Comparison of ENCODE assay signal across 1 cellular context in genomic region chr12:103793046-103793445, GRCh38.
TF ChIP-seq lines count a peak whose summit lies in the region.

No MANE protein-coding gene starts in this region.

TF ChIP-seq in GM23338, 12 proteins besides CTCF, POLR2A, EP300 and RAD21 (continued from another document):
- TF ChIP-seq, protein P1, sequence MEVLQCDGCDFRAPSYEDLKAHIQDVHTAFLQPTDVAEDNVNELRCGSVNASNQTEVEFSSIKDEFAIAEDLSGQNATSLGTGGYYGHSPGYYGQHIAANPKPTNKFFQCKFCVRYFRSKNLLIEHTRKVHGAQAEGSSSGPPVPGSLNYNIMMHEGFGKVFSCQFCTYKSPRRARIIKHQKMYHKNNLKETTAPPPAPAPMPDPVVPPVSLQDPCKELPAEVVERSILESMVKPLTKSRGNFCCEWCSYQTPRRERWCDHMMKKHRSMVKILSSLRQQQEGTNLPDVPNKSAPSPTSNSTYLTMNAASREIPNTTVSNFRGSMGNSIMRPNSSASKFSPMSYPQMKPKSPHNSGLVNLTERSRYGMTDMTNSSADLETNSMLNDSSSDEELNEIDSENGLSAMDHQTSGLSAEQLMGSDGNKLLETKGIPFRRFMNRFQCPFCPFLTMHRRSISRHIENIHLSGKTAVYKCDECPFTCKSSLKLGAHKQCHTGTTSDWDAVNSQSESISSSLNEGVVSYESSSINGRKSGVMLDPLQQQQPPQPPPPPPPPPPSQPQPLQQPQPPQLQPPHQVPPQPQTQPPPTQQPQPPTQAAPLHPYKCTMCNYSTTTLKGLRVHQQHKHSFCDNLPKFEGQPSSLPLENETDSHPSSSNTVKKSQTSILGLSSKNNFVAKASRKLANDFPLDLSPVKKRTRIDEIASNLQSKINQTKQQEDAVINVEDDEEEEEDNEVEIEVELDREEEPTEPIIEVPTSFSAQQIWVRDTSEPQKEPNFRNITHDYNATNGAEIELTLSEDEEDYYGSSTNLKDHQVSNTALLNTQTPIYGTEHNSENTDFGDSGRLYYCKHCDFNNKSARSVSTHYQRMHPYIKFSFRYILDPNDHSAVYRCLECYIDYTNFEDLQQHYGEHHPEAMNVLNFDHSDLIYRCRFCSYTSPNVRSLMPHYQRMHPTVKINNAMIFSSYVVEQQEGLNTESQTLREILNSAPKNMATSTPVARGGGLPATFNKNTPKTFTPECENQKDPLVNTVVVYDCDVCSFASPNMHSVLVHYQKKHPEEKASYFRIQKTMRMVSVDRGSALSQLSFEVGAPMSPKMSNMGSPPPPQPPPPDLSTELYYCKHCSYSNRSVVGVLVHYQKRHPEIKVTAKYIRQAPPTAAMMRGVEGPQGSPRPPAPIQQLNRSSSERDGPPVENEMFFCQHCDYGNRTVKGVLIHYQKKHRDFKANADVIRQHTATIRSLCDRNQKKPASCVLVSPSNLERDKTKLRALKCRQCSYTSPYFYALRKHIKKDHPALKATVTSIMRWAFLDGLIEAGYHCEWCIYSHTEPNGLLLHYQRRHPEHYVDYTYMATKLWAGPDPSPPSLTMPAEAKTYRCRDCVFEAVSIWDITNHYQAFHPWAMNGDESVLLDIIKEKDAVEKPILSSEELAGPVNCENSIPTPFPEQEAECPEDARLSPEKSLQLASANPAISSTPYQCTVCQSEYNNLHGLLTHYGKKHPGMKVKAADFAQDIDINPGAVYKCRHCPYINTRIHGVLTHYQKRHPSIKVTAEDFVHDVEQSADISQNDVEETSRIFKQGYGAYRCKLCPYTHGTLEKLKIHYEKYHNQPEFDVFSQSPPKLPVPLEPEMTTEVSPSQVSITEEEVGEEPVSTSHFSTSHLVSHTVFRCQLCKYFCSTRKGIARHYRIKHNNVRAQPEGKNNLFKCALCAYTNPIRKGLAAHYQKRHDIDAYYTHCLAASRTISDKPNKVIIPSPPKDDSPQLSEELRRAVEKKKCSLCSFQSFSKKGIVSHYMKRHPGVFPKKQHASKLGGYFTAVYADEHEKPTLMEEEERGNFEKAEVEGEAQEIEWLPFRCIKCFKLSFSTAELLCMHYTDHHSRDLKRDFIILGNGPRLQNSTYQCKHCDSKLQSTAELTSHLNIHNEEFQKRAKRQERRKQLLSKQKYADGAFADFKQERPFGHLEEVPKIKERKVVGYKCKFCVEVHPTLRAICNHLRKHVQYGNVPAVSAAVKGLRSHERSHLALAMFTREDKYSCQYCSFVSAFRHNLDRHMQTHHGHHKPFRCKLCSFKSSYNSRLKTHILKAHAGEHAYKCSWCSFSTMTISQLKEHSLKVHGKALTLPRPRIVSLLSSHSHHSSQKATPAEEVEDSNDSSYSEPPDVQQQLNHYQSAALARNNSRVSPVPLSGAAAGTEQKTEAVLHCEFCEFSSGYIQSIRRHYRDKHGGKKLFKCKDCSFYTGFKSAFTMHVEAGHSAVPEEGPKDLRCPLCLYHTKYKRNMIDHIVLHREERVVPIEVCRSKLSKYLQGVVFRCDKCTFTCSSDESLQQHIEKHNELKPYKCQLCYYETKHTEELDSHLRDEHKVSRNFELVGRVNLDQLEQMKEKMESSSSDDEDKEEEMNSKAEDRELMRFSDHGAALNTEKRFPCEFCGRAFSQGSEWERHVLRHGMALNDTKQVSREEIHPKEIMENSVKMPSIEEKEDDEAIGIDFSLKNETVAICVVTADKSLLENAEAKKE (CRISPR knock-in tag; IDR thresholded peaks at IDR 0.05) = no peak
- no peak for TF ChIP-seq NANOG (IDR thresholded peaks at IDR 0.05; ENCODE audit: borderline replicate concordance)
- TF ChIP-seq ZNF331 (CRISPR knock-in tag; IDR thresholded peaks at IDR 0.05; ENCODE audit: low read depth) = no peak
- no peak for TF ChIP-seq POLR2AphosphoS5 (IDR thresholded peaks at IDR 0.05; ENCODE audit: low read depth)
- TF ChIP-seq EZH2 (IDR thresholded peaks at IDR 0.05; ENCODE audit: low read depth, unreplicated experiment) = no peak
- no peak for TF ChIP-seq CREB1 (CRISPR knock-in tag; IDR thresholded peaks at IDR 0.05; ENCODE audit: low read depth)
- no peak for TF ChIP-seq JUNB (IDR thresholded peaks at IDR 0.05; ENCODE audit: unreplicated experiment)
- no peak for TF ChIP-seq ZNF114 (CRISPR knock-in tag; IDR thresholded peaks at IDR 0.05)
